1 cellular context compared by ENCODE assay signal in the genomic region with DNA sequence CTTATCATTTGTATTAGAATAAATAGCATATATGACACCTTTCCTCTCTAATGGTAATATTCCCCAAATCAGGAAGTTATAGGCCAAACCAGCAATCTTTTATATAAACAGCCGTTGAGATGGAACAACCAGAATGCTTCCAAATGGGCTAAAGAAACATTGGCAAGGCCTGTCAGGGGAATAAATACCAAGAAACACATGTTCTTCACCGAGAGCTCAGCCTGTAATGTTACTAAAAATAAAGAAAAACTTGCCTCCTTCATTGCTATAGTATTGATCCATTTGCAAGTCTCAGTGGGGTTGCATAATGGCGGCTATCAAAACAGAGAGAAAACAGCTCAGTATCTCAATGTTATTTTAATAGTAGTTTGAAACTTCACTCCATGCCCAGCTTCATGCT.
TF ChIP-seq lines count a peak whose summit lies in the region.

No MANE protein-coding gene starts in this region.

TF ChIP-seq in WTC11, 78 proteins besides CTCF, POLR2A, EP300 and RAD21 (continued from another document):
- TF ChIP-seq CDX4 (CRISPR knock-in tag; IDR thresholded peaks at IDR 0.05; ENCODE audit: borderline replicate concordance) (no peak), FOXP1 (CRISPR knock-in tag; IDR thresholded peaks at IDR 0.05; ENCODE audit: borderline replicate concordance) (no peak), ZNF396 (CRISPR knock-in tag; IDR thresholded peaks at IDR 0.05; ENCODE audit: borderline replicate concordance) (no peak), ELF4 (CRISPR knock-in tag; IDR thresholded peaks at IDR 0.05; ENCODE audit: low read depth) (no peak)
- TF ChIP-seq, protein P1, sequence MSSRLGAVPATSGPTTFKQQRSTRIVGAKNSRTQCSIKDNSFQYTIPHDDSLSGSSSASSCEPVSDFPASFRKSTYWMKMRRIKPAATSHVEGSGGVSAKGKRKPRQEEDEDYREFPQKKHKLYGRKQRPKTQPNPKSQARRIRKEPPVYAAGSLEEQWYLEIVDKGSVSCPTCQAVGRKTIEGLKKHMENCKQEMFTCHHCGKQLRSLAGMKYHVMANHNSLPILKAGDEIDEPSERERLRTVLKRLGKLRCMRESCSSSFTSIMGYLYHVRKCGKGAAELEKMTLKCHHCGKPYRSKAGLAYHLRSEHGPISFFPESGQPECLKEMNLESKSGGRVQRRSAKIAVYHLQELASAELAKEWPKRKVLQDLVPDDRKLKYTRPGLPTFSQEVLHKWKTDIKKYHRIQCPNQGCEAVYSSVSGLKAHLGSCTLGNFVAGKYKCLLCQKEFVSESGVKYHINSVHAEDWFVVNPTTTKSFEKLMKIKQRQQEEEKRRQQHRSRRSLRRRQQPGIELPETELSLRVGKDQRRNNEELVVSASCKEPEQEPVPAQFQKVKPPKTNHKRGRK (CRISPR knock-in tag; IDR thresholded peaks at IDR 0.05; ENCODE audit: borderline replicate concordance) = no peak
- TF ChIP-seq, protein P2, sequence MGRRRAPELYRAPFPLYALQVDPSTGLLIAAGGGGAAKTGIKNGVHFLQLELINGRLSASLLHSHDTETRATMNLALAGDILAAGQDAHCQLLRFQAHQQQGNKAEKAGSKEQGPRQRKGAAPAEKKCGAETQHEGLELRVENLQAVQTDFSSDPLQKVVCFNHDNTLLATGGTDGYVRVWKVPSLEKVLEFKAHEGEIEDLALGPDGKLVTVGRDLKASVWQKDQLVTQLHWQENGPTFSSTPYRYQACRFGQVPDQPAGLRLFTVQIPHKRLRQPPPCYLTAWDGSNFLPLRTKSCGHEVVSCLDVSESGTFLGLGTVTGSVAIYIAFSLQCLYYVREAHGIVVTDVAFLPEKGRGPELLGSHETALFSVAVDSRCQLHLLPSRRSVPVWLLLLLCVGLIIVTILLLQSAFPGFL (CRISPR knock-in tag; IDR thresholded peaks at IDR 0.05; ENCODE audit: borderline replicate concordance) = no peak
- TF ChIP-seq, protein P3, sequence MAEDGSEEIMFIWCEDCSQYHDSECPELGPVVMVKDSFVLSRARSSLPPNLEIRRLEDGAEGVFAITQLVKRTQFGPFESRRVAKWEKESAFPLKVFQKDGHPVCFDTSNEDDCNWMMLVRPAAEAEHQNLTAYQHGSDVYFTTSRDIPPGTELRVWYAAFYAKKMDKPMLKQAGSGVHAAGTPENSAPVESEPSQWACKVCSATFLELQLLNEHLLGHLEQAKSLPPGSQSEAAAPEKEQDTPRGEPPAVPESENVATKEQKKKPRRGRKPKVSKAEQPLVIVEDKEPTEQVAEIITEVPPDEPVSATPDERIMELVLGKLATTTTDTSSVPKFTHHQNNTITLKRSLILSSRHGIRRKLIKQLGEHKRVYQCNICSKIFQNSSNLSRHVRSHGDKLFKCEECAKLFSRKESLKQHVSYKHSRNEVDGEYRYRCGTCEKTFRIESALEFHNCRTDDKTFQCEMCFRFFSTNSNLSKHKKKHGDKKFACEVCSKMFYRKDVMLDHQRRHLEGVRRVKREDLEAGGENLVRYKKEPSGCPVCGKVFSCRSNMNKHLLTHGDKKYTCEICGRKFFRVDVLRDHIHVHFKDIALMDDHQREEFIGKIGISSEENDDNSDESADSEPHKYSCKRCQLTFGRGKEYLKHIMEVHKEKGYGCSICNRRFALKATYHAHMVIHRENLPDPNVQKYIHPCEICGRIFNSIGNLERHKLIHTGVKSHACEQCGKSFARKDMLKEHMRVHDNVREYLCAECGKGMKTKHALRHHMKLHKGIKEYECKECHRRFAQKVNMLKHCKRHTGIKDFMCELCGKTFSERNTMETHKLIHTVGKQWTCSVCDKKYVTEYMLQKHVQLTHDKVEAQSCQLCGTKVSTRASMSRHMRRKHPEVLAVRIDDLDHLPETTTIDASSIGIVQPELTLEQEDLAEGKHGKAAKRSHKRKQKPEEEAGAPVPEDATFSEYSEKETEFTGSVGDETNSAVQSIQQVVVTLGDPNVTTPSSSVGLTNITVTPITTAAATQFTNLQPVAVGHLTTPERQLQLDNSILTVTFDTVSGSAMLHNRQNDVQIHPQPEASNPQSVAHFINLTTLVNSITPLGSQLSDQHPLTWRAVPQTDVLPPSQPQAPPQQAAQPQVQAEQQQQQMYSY (CRISPR knock-in tag; IDR thresholded peaks at IDR 0.05) = no peak
TF ChIP-seq in WTC11: peak in this region for 0.
